In genomic region chr1:46878173-46878782, GRCh38 we compare ENCODE assay signal across 8 cellular contexts.
DNase-seq lines count a peak whose midpoint lies in the region; ATAC-seq, FAIRE-seq and TF ChIP-seq lines count a peak whose summit lies in the region.
"Not testable (repeated sequence)": the region's sequence is repeated elsewhere in the genome, so short reads cannot be mapped to it uniquely, and the experiment has no call there.

No MANE protein-coding gene starts in this region.

- H3K9me3 Mint-ChIP-seq in activated CD4-positive, alpha-beta T cell treated with anti-CD3 and anti-CD28 coated beads for 36 hours (ENCODE audit: low read depth); osteocyte (ENCODE audit: unreplicated experiment): not testable (repeated sequence)

- H3K27ac Mint-ChIP-seq in activated CD4-positive, alpha-beta T cell treated with anti-CD3 and anti-CD28 coated beads for 36 hours; osteocyte (ENCODE audit: unreplicated experiment): not testable (repeated sequence)

- CTCF ChIA-PET in activated CD4-positive, alpha-beta T cell treated with anti-CD3 and anti-CD28 coated beads for 36 hours (lab: Charles Lee) = not testable (repeated sequence)

- not testable (repeated sequence) for H4K20me1 ChIP-seq in Karpas-422 (ENCODE audit: insufficient read depth, low read depth, low read length); hepatocyte (ENCODE audit: insufficient read depth, poor library complexity, severe bottlenecking)

- not testable (repeated sequence) for ATAC-seq in activated CD4-positive, alpha-beta T cell treated with anti-CD3 and anti-CD28 coated beads for 36 hours

- not testable (repeated sequence) for H3K9me3 ChIP-seq in Karpas-422 (ENCODE audit: low read length); hepatocyte (ENCODE audit: low read depth)

- H3K36me3 ChIP-seq in Karpas-422 (ENCODE audit: insufficient read depth, low read length); hepatocyte (replicated peaks; ENCODE audit: insufficient read depth, low read depth): not testable (repeated sequence)

- not testable (repeated sequence) for H3K27ac ChIP-seq in 22Rv1; Karpas-422 (ENCODE audit: low read length); hepatocyte

- not testable (repeated sequence) for H3K36me3 Mint-ChIP-seq in activated CD4-positive, alpha-beta T cell treated with anti-CD3 and anti-CD28 coated beads for 36 hours (ENCODE audit: low read depth); osteocyte (ENCODE audit: unreplicated experiment)

- H3K4me2 ChIP-seq in Karpas-422 (ENCODE audit: low read depth, low read length, poor library complexity, severe bottlenecking); hepatocyte: not testable (repeated sequence)

- intact Hi-C loops in activated CD4-positive, alpha-beta T cell treated with anti-CD3 and anti-CD28 coated beads for 36 hours (cut with DNase I, micrococcal nuclease) = not testable (repeated sequence)

- POLR2A ChIA-PET in activated CD4-positive, alpha-beta T cell treated with anti-CD3 and anti-CD28 coated beads for 36 hours (lab: Charles Lee) = not testable (repeated sequence)

- not testable (repeated sequence) for H2AFZ ChIP-seq in Karpas-422 (ENCODE audit: low read length); hepatocyte

- H3K4me3 ChIP-seq in Karpas-422 (ENCODE audit: low read length); hepatocyte: not testable (repeated sequence)

- not testable (repeated sequence) for H3K27me3 Mint-ChIP-seq in activated CD4-positive, alpha-beta T cell treated with anti-CD3 and anti-CD28 coated beads for 36 hours; osteocyte (ENCODE audit: unreplicated experiment)

- TF ChIP-seq CTCF in 22Rv1 (IDR thresholded peaks at IDR 0.05) (peak; percentile 65), hepatocyte (IDR thresholded peaks at IDR 0.05; ENCODE audit: poor library complexity) (peak; percentile 54), osteocyte (IDR thresholded peaks at IDR 0.05) (peak; percentile 57)

- DNase-seq in Karpas-422 (peak; percentile 69), NCI-H82 treated with DMSO at 0.1 percent for 48 hours (lab: John Stamatoyannopoulos, UW; ENCODE audit: unreplicated experiment) (peak; percentile 6), hepatocyte (ENCODE audit: low spot score) (peak; percentile 45)
- peak; percentile 47 for DNase-seq in activated CD4-positive, alpha-beta T cell treated with anti-CD3 and anti-CD28 coated beads for 36 hours
- DNase-seq in osteocyte (ENCODE audit: extremely low spot score, unreplicated experiment) = not testable (repeated sequence)

- H3K9ac ChIP-seq in Karpas-422 (ENCODE audit: low read length) = not testable (repeated sequence)

- FAIRE-seq in G401.6 (lab: Jason Lieb, UNC) (peak; percentile 97), colon (lab: Jason Lieb, UNC) (peak; percentile 64)

- H3K79me2 ChIP-seq in Karpas-422 (ENCODE audit: low read length); hepatocyte: not testable (repeated sequence)

- H3K4me1 Mint-ChIP-seq in activated CD4-positive, alpha-beta T cell treated with anti-CD3 and anti-CD28 coated beads for 36 hours; osteocyte (ENCODE audit: unreplicated experiment): not testable (repeated sequence)

- not testable (repeated sequence) for H3K9me2 ChIP-seq in Karpas-422 (replicated peaks; ENCODE audit: insufficient read depth, low read length); hepatocyte (replicated peaks; ENCODE audit: insufficient read depth)

- 38% methylated on average over 3 of the region's 3 CpGs for WGBS in hepatocyte (ENCODE audit: low lambda C conversion rate, missing lambda C conversion rate)

- H3K4me3 Mint-ChIP-seq in activated CD4-positive, alpha-beta T cell treated with anti-CD3 and anti-CD28 coated beads for 36 hours; osteocyte (ENCODE audit: unreplicated experiment): not testable (repeated sequence)

- H3K4me1 ChIP-seq in Karpas-422 (ENCODE audit: low read length); hepatocyte (ENCODE audit: insufficient read depth): not testable (repeated sequence)

- H3K27me3 ChIP-seq in Karpas-422 (ENCODE audit: low read length); hepatocyte: not testable (repeated sequence)
